1 cellular context compared by ENCODE assay signal in the genomic region with DNA sequence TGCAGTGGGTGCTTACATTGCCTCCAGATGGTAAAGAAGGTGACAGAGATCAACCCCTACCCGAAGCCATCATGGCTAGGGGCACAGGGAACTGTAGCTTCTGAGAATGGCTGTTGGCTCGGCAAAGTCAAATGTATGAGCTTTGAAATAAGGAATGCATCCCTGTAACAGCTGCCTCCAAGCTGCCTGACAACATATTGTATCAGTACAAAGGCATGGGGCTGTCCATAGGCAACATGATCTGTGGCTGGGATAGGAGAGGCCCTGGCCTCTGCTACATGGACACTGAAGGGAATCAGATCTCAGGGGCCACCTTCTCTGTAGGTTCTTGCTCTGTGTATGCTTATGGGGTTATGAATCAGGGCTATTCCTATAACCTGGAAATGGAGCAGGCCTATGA.
TF ChIP-seq lines count a peak whose summit lies in the region.

No MANE protein-coding gene starts in this region.

TF ChIP-seq in IMR-90, 13 proteins besides CTCF, POLR2A, EP300 and RAD21 (continued from another document):
- TF ChIP-seq CHD1 (IDR thresholded peaks at IDR 0.05; ENCODE audit: low read depth, low read length) (no peak), RCOR1 (IDR thresholded peaks at IDR 0.05; ENCODE audit: insufficient replicate concordance, low read length) (no peak)
- TF ChIP-seq, protein P1, sequence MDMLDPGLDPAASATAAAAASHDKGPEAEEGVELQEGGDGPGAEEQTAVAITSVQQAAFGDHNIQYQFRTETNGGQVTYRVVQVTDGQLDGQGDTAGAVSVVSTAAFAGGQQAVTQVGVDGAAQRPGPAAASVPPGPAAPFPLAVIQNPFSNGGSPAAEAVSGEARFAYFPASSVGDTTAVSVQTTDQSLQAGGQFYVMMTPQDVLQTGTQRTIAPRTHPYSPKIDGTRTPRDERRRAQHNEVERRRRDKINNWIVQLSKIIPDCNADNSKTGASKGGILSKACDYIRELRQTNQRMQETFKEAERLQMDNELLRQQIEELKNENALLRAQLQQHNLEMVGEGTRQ (IDR thresholded peaks at IDR 0.05; ENCODE audit: low read depth, low read length), result no peak
